ENCODE assay signal across 9 cellular contexts in genomic region chr1:42942444-42942843, GRCh38. TPM values are rescaled to one million over a fixed set of nuclear protein-coding genes. Genes with fewer than 3 reads are reported as not detected.
DNase-seq lines count a peak whose midpoint lies in the region; ATAC-seq, FAIRE-seq and TF ChIP-seq lines count a peak whose summit lies in the region.
"Had no signal": no experiment of that assay in that cellular context is flagged by ENCODE, and none has a peak within 500 bp of the region (broad histone marks: within the 10 kb centered on the region; RNA-seq: fewer than 3 reads in every experiment).

No MANE protein-coding gene starts in this region.

- CTCF ChIA-PET in activated naive CD4-positive, alpha-beta T cell treated with anti-CD3 and anti-CD28 coated beads, Interleukin-2, amount 10 ng/mL, durations not matched to agents 7 days and 5 days (lab: Charles Lee): interaction anchor here (1.6 to 2.9 kb wide), 2 partner anchors 10 to 19 kb away, joined by 6 to 12 read pairs; no protein-coding TSS in a partner anchor

- H3K36me3 Mint-ChIP-seq in activated naive CD4-positive, alpha-beta T cell treated with anti-CD3 and anti-CD28 coated beads, Interleukin-2, amount 10 ng/mL, durations not matched to agents 7 days and 5 days: peaks cover 84% of the 10 kb centered on the region
- peaks cover 30 to 56% of the 10 kb centered on the region in 2 donors for H3K36me3 Mint-ChIP-seq in activated naive CD4-positive, alpha-beta T cell treated with anti-CD3 and anti-CD28 coated beads, Interleukin-2, amount 50 U/mL, for 72 hours
- peaks cover 54% of the 10 kb centered on the region for H3K36me3 Mint-ChIP-seq in type B pancreatic cell

- H3K27ac ChIP-seq in kidney (ENCODE audit: low read depth in 2 of 2, low read length in 2 of 2): peak overlapping the region; percentile 27 to 62

- H3K4me3 Mint-ChIP-seq in activated naive CD4-positive, alpha-beta T cell treated with anti-CD3 and anti-CD28 coated beads, Interleukin-2, amount 10 ng/mL, durations not matched to agents 7 days and 5 days: no peak overlapping the region
- H3K4me3 Mint-ChIP-seq in type B pancreatic cell: peak overlapping the region; percentile 80

- intact Hi-C loops in kidney (cut with DNase I): no loop called here

- H3K36me3 ChIP-seq in kidney (ENCODE audit: control insufficient read depth in 1 of 2, insufficient read depth in 2 of 2, low read length in 2 of 2): peaks cover 0 to 2% of the 10 kb centered on the region in 2 donors

- no peaks in the 10 kb centered on the region for H3K9me3 Mint-ChIP-seq in activated naive CD4-positive, alpha-beta T cell treated with anti-CD3 and anti-CD28 coated beads, Interleukin-2, amount 10 ng/mL, durations not matched to agents 7 days and 5 days
- no peaks in the 10 kb centered on the region for H3K9me3 Mint-ChIP-seq in activated naive CD4-positive, alpha-beta T cell treated with anti-CD3 and anti-CD28 coated beads, Interleukin-2, amount 50 U/mL, for 72 hours
- peaks cover 4% of the 10 kb centered on the region for H3K9me3 Mint-ChIP-seq in type B pancreatic cell

- H3K27me3 Mint-ChIP-seq in activated naive CD4-positive, alpha-beta T cell treated with anti-CD3 and anti-CD28 coated beads, Interleukin-2, amount 10 ng/mL, durations not matched to agents 7 days and 5 days: no peaks in the 10 kb centered on the region
- peaks cover 5% of the 10 kb centered on the region for H3K27me3 Mint-ChIP-seq in type B pancreatic cell

- peaks cover 46 to 63% of the 10 kb centered on the region in 2 donors for H3K4me1 ChIP-seq in kidney (ENCODE audit: control insufficient read depth in 1 of 2, insufficient read depth in 1 of 2, low read depth in 1 of 2, low read length in 2 of 2)

- no peak for DNase-seq in activated naive CD4-positive, alpha-beta T cell treated with anti-CD3 and anti-CD28 coated beads, Interleukin-2, amount 10 ng/mL, durations not matched to agents 7 days and 5 days
- DNase-seq in activated naive CD4-positive, alpha-beta T cell treated with anti-CD3 and anti-CD28 coated beads, Interleukin-2, amount 50 U/mL, for 16 hours: no peak
- no peak for DNase-seq in activated naive CD4-positive, alpha-beta T cell treated with anti-CD3 and anti-CD28 coated beads, Interleukin-2, amount 50 U/mL, for 72 hours (ENCODE audit: low spot score in 2 of 2)
- peak; percentile 43 for DNase-seq in kidney
- DNase-seq in type B pancreatic cell (ENCODE audit: extremely low spot score, unreplicated experiment): no peak
- DNase-seq in superior temporal gyrus (ENCODE audit: extremely low spot score): no peak
- no peak for DNase-seq in AG08396 (ENCODE audit: low spot score)
- DNase-seq: DND-41 had no signal

- no peaks in the 10 kb centered on the region for H3K9me3 ChIP-seq in kidney (ENCODE audit: control insufficient read depth in 1 of 2, low read length in 2 of 2)

- H3K4me1 Mint-ChIP-seq in activated naive CD4-positive, alpha-beta T cell treated with anti-CD3 and anti-CD28 coated beads, Interleukin-2, amount 10 ng/mL, durations not matched to agents 7 days and 5 days: peaks cover 99% of the 10 kb centered on the region
- peaks cover 59% of the 10 kb centered on the region for H3K4me1 Mint-ChIP-seq in type B pancreatic cell (ENCODE audit: unreplicated experiment)

- peak overlapping the region; percentile 89 for H3K27ac Mint-ChIP-seq in activated naive CD4-positive, alpha-beta T cell treated with anti-CD3 and anti-CD28 coated beads, Interleukin-2, amount 10 ng/mL, durations not matched to agents 7 days and 5 days
- H3K27ac Mint-ChIP-seq in activated naive CD4-positive, alpha-beta T cell treated with anti-CD3 and anti-CD28 coated beads, Interleukin-2, amount 50 U/mL, for 72 hours: peak overlapping the region; percentile 76 to 79
- H3K27ac Mint-ChIP-seq in type B pancreatic cell: peak overlapping the region; percentile 98

- H3K4me3 ChIP-seq in kidney (ENCODE audit: low read length in 2 of 2): no peak overlapping the region

- H3K9ac ChIP-seq in kidney (ENCODE audit: low read length in 2 of 2): no peak overlapping the region

- no peak for FAIRE-seq in kidney (lab: Jason Lieb, UNC)

- TF ChIP-seq CTCF in kidney (IDR thresholded peaks at IDR 0.05; ENCODE audit: borderline replicate concordance, extremely low read depth, insufficient read depth) (no peak), type B pancreatic cell (conservative IDR thresholded peaks at IDR 0.05) (no peak)

- ATAC-seq in activated naive CD4-positive, alpha-beta T cell treated with anti-CD3 and anti-CD28 coated beads, Interleukin-2, amount 50 U/mL, for 72 hours: no peak
- ATAC-seq in GM19351 (IDR thresholded peaks at IDR 0.05; ENCODE audit: unreplicated experiment): no peak

RNA-seq across cellular contexts. Expression of gene SLC2A1, which starts 16.2 kb away (rescaled TPM):
- 100 to 1,000 TPM in 1 of 2 donors, 10 to 100 TPM in 1; 39.9 to 121 TPM for total RNA-seq in activated naive CD4-positive, alpha-beta T cell treated with anti-CD3 and anti-CD28 coated beads, Interleukin-2, amount 50 U/mL, for 72 hours
- total RNA-seq in kidney (55.9 TPM), type B pancreatic cell (ENCODE audit: low replicate concordance) (192 and 706 TPM in 2 replicates)
- 28.6 TPM for polyA plus RNA-seq in kidney (ENCODE audit: insufficient read depth, low read depth, low replicate concordance)
